In the genomic region with DNA sequence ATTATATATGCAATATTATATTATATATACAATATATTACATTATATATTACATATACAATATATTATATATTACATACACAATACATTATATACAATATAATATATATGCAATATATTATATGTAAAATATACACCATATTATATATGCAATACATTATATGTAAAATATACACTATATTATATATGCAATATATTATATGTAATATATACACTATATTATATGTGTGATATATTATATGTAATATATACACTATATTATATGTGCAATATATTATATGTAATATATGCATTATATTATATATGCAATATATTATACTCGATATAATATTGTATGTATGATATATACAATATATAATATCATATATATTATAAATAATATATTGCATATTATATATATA, we compare ENCODE assay signal across 26 cellular contexts.
DNase-seq lines count a peak whose midpoint lies in the region; ATAC-seq, FAIRE-seq and TF ChIP-seq lines count a peak whose summit lies in the region.
"Had no signal": no experiment of that assay in that cellular context is flagged by ENCODE, and none has a peak within 500 bp of the region (broad histone marks: within the 10 kb centered on the region; RNA-seq: fewer than 3 reads in every experiment).

No MANE protein-coding gene starts in this region.

- TF ChIP-seq CTCF in WTC11 (IDR thresholded peaks at IDR 0.05) (no peak), kidney (IDR thresholded peaks at IDR 0.05; ENCODE audit: borderline replicate concordance, extremely low read depth, insufficient read depth) (no peak)

- H3K4me3 Mint-ChIP-seq in WTC11, result no peak overlapping the region
- H3K4me3 Mint-ChIP-seq: CD14-positive monocyte; CD4-positive, alpha-beta memory T cell; CD4-positive, CD25-positive, alpha-beta regulatory T cell; CD8-positive, alpha-beta memory T cell had no signal

- CTCF ChIA-PET in WTC11 (lab: Charles Lee), result no interaction called here

- no peak overlapping the region for H3K9ac ChIP-seq in kidney (ENCODE audit: low read length in 2 of 2)
- H3K9ac ChIP-seq: BLaER1 had no signal

- H3K4me3 ChIP-seq in kidney (ENCODE audit: low read length in 2 of 2), result no peak overlapping the region
- H3K4me3 ChIP-seq: BLaER1 had no signal

- peaks cover 18% of the 10 kb centered on the region for H3K4me1 Mint-ChIP-seq in WTC11
- H3K4me1 Mint-ChIP-seq: CD14-positive monocyte; CD4-positive, alpha-beta memory T cell; CD4-positive, CD25-positive, alpha-beta regulatory T cell; CD8-positive, alpha-beta memory T cell had no signal

- H3K9me3 ChIP-seq in kidney (ENCODE audit: control insufficient read depth in 1 of 2, low read length in 2 of 2), result no peaks in the 10 kb centered on the region
- H3K9me3 ChIP-seq: BE2C, BLaER1 had no signal

- FAIRE-seq in endometrium (lab: Jason Lieb, UNC), result peak; percentile 90
- FAIRE-seq in kidney (lab: Jason Lieb, UNC), result peak; percentile 100
- FAIRE-seq: GM12891, GM19239 had no signal

- no peaks in the 10 kb centered on the region for H3K4me1 ChIP-seq in kidney (ENCODE audit: control insufficient read depth in 1 of 2, insufficient read depth in 1 of 2, low read depth in 1 of 2, low read length in 2 of 2)
- H3K4me1 ChIP-seq: BE2C, BLaER1 had no signal

- no peak overlapping the region for H3K27ac ChIP-seq in kidney (ENCODE audit: low read depth in 2 of 2, low read length in 2 of 2)
- H3K27ac ChIP-seq: BLaER1 had no signal

- H3K27me3 Mint-ChIP-seq in WTC11 (ENCODE audit: low read depth), result no peaks in the 10 kb centered on the region
- H3K27me3 Mint-ChIP-seq: CD4-positive, alpha-beta memory T cell; CD4-positive, CD25-positive, alpha-beta regulatory T cell; CD8-positive, alpha-beta memory T cell had no signal

- DNase-seq in WTC11 (ENCODE audit: low spot score), result no peak
- no peak for DNase-seq in kidney
- DNase-seq in HCEC 1CT, result no peak
- no peak for DNase-seq in iPS-NIHi7 (ENCODE audit: extremely low spot score)
- DNase-seq in globus pallidus (ENCODE audit: low spot score), result no peak
- DNase-seq: 8988T; ACHN; BE2C; C1 segment of cervical spinal cord; CD4-positive, alpha-beta memory T cell; CD4-positive, CD25-positive, alpha-beta regulatory T cell; CD8-positive, alpha-beta memory T cell; COR-L47; DMS 273 treated with DMSO at 0.1 percent for 48 hours; DMS153; DMS53; DMS79; DND-41; EL; GF-D8 had no signal

- H3K9me3 Mint-ChIP-seq in WTC11, result no peaks in the 10 kb centered on the region
- H3K9me3 Mint-ChIP-seq: CD4-positive, CD25-positive, alpha-beta regulatory T cell; CD8-positive, alpha-beta memory T cell had no signal

- ATAC-seq in WTC11 (no peak), HG02798 (IDR thresholded peaks at IDR 0.05; ENCODE audit: poor library complexity, unreplicated experiment) (no peak)

- peaks cover 6% of the 10 kb centered on the region for H3K36me3 Mint-ChIP-seq in WTC11
- H3K36me3 Mint-ChIP-seq: CD14-positive monocyte; CD4-positive, alpha-beta memory T cell; CD4-positive, CD25-positive, alpha-beta regulatory T cell; CD8-positive, alpha-beta memory T cell had no signal

- POLR2A ChIA-PET in WTC11 (lab: Charles Lee), result no interaction called here

- intact Hi-C loops in kidney (cut with DNase I), result no loop called here

- H3K27ac Mint-ChIP-seq in WTC11, result no peak overlapping the region
- H3K27ac Mint-ChIP-seq: CD14-positive monocyte; CD4-positive, alpha-beta memory T cell; CD4-positive, CD25-positive, alpha-beta regulatory T cell; CD8-positive, alpha-beta memory T cell had no signal

- H3K36me3 ChIP-seq in kidney (ENCODE audit: control insufficient read depth in 1 of 2, insufficient read depth in 2 of 2, low read length in 2 of 2), result no peaks in the 10 kb centered on the region
- H3K36me3 ChIP-seq: BE2C, BLaER1 had no signal

TF ChIP-seq in WTC11, 78 proteins besides CTCF, POLR2A, EP300 and RAD21:
- TF ChIP-seq TP53 (CRISPR knock-in tag; IDR thresholded peaks at IDR 0.05) (no peak), HMGA2 (CRISPR knock-in tag; IDR thresholded peaks at IDR 0.05) (peak; percentile 71), CREM (CRISPR knock-in tag; IDR thresholded peaks at IDR 0.05) (no peak)
